Comparison of ENCODE assay signal across 1 cellular context in the genomic region with DNA sequence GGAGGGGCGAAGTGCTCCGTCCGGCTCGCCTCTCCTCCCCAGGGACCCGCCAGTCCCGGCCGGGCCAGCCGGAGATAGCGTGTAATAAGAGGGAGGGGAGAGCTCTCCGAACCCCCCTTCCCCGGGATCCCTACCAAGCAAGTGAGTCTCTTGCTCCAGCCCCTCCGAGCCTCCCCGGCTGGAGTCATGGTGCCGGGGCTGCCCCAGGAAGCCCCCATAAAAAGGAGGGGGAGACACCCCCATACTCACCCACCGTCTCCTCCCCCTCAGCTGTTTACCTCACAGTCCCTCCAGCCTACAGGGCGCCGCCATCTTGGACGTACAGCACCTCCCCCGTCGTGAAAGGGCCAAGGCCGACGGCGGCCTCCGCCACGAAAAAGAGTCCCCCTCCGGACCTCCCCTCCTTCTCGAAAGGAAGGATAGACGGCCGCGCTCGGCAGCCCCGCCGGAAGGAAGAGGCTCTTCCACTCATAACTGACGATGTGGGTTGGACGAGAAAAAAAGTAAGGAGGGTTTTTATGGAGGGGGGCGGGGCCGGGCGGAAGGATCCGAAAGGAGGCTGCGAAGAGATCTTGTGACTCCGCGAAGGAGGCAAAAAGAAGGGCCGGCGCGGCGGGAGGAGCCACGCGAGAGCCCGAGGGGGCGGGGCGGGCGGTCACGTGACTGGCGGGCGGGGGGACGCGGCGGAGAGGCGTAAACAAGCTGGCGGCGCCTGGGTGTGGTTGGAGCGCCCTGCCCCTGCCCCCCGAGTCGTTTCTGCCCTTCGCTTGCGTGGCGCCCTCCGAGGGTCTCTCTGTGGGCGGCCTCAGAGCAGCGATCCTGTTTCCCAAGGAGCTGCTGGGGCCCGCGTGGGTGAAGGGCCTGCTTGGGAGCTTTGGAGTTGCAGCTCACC.
TF ChIP-seq lines count a peak whose summit lies in the region.

A gene (minus strand): TSS at position 323 of the 892 bp plus-strand sequence. CDS start 15,744 bp downstream, outside the sequence.

TF ChIP-seq in HepG2, 621 proteins besides CTCF, POLR2A, EP300 and RAD21 (continued from another document and continues in another):
- TF ChIP-seq, protein P1, sequence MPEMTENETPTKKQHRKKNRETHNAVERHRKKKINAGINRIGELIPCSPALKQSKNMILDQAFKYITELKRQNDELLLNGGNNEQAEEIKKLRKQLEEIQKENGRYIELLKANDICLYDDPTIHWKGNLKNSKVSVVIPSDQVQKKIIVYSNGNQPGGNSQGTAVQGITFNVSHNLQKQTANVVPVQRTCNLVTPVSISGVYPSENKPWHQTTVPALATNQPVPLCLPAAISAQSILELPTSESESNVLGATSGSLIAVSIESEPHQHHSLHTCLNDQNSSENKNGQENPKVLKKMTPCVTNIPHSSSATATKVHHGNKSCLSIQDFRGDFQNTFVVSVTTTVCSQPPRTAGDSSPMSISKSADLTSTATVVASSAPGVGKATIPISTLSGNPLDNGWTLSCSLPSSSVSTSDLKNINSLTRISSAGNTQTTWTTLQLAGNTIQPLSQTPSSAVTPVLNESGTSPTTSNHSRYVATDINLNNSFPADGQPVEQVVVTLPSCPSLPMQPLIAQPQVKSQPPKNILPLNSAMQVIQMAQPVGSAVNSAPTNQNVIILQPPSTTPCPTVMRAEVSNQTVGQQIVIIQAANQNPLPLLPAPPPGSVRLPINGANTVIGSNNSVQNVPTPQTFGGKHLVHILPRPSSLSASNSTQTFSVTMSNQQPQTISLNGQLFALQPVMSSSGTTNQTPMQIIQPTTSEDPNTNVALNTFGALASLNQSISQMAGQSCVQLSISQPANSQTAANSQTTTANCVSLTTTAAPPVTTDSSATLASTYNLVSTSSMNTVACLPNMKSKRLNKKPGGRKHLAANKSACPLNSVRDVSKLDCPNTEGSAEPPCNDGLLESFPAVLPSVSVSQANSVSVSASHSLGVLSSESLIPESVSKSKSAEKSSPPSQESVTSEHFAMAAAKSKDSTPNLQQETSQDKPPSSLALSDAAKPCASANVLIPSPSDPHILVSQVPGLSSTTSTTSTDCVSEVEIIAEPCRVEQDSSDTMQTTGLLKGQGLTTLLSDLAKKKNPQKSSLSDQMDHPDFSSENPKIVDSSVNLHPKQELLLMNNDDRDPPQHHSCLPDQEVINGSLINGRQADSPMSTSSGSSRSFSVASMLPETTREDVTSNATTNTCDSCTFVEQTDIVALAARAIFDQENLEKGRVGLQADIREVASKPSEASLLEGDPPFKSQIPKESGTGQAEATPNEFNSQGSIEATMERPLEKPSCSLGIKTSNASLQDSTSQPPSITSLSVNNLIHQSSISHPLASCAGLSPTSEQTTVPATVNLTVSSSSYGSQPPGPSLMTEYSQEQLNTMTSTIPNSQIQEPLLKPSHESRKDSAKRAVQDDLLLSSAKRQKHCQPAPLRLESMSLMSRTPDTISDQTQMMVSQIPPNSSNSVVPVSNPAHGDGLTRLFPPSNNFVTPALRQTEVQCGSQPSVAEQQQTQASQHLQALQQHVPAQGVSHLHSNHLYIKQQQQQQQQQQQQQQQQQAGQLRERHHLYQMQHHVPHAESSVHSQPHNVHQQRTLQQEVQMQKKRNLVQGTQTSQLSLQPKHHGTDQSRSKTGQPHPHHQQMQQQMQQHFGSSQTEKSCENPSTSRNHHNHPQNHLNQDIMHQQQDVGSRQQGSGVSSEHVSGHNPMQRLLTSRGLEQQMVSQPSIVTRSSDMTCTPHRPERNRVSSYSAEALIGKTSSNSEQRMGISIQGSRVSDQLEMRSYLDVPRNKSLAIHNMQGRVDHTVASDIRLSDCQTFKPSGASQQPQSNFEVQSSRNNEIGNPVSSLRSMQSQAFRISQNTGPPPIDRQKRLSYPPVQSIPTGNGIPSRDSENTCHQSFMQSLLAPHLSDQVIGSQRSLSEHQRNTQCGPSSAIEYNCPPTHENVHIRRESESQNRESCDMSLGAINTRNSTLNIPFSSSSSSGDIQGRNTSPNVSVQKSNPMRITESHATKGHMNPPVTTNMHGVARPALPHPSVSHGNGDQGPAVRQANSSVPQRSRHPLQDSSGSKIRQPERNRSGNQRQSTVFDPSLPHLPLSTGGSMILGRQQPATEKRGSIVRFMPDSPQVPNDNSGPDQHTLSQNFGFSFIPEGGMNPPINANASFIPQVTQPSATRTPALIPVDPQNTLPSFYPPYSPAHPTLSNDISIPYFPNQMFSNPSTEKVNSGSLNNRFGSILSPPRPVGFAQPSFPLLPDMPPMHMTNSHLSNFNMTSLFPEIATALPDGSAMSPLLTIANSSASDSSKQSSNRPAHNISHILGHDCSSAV (CRISPR knock-in tag; IDR thresholded peaks at IDR 0.05; ENCODE audit: borderline replicate concordance) = no peak
- TF ChIP-seq ZNF772 (CRISPR knock-in tag; IDR thresholded peaks at IDR 0.05) (peak; percentile 79), GTF3A (CRISPR knock-in tag; conservative IDR thresholded peaks at IDR 0.05) (no peak), ZNF331 (CRISPR knock-in tag; IDR thresholded peaks at IDR 0.05) (0 out of 2 replicates have a peak, but pooled peaks have one; percentile 54), ZNF674 (CRISPR knock-in tag; IDR thresholded peaks at IDR 0.05; ENCODE audit: low read depth) (no peak), GFI1 (CRISPR knock-in tag; IDR thresholded peaks at IDR 0.05; ENCODE audit: borderline replicate concordance) (no peak; the same call in none of the 2 replicates), CHD4 (IDR thresholded peaks at IDR 0.05; ENCODE audit: borderline replicate concordance, low read length) (no peak), ZNF329 (CRISPR knock-in tag; IDR thresholded peaks at IDR 0.05; ENCODE audit: low read depth) (no peak), ZBTB20 (CRISPR knock-in tag; IDR thresholded peaks at IDR 0.05; ENCODE audit: borderline replicate concordance, low read depth) (no peak), MAFG (CRISPR knock-in tag; IDR thresholded peaks at IDR 0.05) (no peak), ZNF432 (CRISPR knock-in tag; IDR thresholded peaks at IDR 0.05; ENCODE audit: borderline replicate concordance) (no peak), EEA1 (CRISPR knock-in tag; IDR thresholded peaks at IDR 0.05; ENCODE audit: borderline replicate concordance) (peak; percentile 73; the same call in 1 of the 2 replicates), ZFP36L2 (CRISPR knock-in tag; IDR thresholded peaks at IDR 0.05) (no peak), ZNF496 (CRISPR knock-in tag; IDR thresholded peaks at IDR 0.05; ENCODE audit: insufficient replicate concordance) (no peak), ZNF761 (CRISPR knock-in tag; conservative IDR thresholded peaks at IDR 0.05) (peak; percentile 80)
- TF ChIP-seq, protein P2, sequence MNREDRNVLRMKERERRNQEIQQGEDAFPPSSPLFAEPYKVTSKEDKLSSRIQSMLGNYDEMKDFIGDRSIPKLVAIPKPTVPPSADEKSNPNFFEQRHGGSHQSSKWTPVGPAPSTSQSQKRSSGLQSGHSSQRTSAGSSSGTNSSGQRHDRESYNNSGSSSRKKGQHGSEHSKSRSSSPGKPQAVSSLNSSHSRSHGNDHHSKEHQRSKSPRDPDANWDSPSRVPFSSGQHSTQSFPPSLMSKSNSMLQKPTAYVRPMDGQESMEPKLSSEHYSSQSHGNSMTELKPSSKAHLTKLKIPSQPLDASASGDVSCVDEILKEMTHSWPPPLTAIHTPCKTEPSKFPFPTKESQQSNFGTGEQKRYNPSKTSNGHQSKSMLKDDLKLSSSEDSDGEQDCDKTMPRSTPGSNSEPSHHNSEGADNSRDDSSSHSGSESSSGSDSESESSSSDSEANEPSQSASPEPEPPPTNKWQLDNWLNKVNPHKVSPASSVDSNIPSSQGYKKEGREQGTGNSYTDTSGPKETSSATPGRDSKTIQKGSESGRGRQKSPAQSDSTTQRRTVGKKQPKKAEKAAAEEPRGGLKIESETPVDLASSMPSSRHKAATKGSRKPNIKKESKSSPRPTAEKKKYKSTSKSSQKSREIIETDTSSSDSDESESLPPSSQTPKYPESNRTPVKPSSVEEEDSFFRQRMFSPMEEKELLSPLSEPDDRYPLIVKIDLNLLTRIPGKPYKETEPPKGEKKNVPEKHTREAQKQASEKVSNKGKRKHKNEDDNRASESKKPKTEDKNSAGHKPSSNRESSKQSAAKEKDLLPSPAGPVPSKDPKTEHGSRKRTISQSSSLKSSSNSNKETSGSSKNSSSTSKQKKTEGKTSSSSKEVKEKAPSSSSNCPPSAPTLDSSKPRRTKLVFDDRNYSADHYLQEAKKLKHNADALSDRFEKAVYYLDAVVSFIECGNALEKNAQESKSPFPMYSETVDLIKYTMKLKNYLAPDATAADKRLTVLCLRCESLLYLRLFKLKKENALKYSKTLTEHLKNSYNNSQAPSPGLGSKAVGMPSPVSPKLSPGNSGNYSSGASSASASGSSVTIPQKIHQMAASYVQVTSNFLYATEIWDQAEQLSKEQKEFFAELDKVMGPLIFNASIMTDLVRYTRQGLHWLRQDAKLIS (CRISPR knock-in tag; IDR thresholded peaks at IDR 0.05) = peak; percentile 72; the same call in 1 of the 2 replicates
- TF ChIP-seq, protein P3, sequence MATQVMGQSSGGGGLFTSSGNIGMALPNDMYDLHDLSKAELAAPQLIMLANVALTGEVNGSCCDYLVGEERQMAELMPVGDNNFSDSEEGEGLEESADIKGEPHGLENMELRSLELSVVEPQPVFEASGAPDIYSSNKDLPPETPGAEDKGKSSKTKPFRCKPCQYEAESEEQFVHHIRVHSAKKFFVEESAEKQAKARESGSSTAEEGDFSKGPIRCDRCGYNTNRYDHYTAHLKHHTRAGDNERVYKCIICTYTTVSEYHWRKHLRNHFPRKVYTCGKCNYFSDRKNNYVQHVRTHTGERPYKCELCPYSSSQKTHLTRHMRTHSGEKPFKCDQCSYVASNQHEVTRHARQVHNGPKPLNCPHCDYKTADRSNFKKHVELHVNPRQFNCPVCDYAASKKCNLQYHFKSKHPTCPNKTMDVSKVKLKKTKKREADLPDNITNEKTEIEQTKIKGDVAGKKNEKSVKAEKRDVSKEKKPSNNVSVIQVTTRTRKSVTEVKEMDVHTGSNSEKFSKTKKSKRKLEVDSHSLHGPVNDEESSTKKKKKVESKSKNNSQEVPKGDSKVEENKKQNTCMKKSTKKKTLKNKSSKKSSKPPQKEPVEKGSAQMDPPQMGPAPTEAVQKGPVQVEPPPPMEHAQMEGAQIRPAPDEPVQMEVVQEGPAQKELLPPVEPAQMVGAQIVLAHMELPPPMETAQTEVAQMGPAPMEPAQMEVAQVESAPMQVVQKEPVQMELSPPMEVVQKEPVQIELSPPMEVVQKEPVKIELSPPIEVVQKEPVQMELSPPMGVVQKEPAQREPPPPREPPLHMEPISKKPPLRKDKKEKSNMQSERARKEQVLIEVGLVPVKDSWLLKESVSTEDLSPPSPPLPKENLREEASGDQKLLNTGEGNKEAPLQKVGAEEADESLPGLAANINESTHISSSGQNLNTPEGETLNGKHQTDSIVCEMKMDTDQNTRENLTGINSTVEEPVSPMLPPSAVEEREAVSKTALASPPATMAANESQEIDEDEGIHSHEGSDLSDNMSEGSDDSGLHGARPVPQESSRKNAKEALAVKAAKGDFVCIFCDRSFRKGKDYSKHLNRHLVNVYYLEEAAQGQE (IDR thresholded peaks at IDR 0.05; ENCODE audit: borderline replicate concordance in 1 of 2, low read depth in 1 of 2, low read length in 2 of 2) = peak in 1 of 2 experiments; percentile 76; a peak in 1 of 4 replicates
- TF ChIP-seq, protein P4, sequence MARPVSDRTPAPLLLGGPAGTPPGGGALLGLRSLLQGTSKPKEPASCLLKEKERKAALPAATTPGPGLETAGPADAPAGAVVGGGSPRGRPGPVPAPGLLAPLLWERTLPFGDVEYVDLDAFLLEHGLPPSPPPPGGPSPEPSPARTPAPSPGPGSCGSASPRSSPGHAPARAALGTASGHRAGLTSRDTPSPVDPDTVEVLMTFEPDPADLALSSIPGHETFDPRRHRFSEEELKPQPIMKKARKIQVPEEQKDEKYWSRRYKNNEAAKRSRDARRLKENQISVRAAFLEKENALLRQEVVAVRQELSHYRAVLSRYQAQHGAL (CRISPR knock-in tag; IDR thresholded peaks at IDR 0.05; ENCODE audit: not compliant biosample characterization) = no peak
- TF ChIP-seq, protein P5, sequence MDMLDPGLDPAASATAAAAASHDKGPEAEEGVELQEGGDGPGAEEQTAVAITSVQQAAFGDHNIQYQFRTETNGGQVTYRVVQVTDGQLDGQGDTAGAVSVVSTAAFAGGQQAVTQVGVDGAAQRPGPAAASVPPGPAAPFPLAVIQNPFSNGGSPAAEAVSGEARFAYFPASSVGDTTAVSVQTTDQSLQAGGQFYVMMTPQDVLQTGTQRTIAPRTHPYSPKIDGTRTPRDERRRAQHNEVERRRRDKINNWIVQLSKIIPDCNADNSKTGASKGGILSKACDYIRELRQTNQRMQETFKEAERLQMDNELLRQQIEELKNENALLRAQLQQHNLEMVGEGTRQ (IDR thresholded peaks at IDR 0.05; ENCODE audit: low read depth, low read length) = peak; percentile 38; the same call in 1 of the 2 replicates
- TF ChIP-seq, protein P5 (CRISPR knock-in tag; IDR thresholded peaks at IDR 0.05; ENCODE audit: borderline replicate concordance) = peak; percentile 71; the same call in 1 of the 2 replicates
- TF ChIP-seq, protein P6, sequence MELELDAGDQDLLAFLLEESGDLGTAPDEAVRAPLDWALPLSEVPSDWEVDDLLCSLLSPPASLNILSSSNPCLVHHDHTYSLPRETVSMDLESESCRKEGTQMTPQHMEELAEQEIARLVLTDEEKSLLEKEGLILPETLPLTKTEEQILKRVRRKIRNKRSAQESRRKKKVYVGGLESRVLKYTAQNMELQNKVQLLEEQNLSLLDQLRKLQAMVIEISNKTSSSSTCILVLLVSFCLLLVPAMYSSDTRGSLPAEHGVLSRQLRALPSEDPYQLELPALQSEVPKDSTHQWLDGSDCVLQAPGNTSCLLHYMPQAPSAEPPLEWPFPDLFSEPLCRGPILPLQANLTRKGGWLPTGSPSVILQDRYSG (CRISPR knock-in tag; IDR thresholded peaks at IDR 0.05) = no peak
- TF ChIP-seq, protein P7, sequence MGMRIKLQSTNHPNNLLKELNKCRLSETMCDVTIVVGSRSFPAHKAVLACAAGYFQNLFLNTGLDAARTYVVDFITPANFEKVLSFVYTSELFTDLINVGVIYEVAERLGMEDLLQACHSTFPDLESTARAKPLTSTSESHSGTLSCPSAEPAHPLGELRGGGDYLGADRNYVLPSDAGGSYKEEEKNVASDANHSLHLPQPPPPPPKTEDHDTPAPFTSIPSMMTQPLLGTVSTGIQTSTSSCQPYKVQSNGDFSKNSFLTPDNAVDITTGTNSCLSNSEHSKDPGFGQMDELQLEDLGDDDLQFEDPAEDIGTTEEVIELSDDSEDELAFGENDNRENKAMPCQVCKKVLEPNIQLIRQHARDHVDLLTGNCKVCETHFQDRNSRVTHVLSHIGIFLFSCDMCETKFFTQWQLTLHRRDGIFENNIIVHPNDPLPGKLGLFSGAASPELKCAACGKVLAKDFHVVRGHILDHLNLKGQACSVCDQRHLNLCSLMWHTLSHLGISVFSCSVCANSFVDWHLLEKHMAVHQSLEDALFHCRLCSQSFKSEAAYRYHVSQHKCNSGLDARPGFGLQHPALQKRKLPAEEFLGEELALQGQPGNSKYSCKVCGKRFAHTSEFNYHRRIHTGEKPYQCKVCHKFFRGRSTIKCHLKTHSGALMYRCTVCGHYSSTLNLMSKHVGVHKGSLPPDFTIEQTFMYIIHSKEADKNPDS (CRISPR knock-in tag; IDR thresholded peaks at IDR 0.05) = no peak
